32 cellular contexts compared by ENCODE assay signal in genomic region chr7:36758879-36759278, GRCh38. TPM values are rescaled to one million over a fixed set of nuclear protein-coding genes. Genes with fewer than 3 reads are reported as not detected.
"Had no signal": no experiment of that assay in that cellular context is flagged by ENCODE, and none has a peak within 500 bp of the region (broad histone marks: within the 10 kb centered on the region; RNA-seq: fewer than 3 reads in every experiment).

No MANE protein-coding gene starts in this region.

- FAIRE-seq: astrocyte had no signal

- H3K9me3 ChIP-seq: adrenal gland, body of pancreas, breast epithelium, MG63, Peyer's patch had no signal

- ATAC-seq: activated CD4-positive, alpha-beta T cell treated with anti-CD3 and anti-CD28 coated beads for 36 hours; activated CD4-positive, CD25-positive, alpha-beta regulatory T cell treated with anti-CD3 and anti-CD28 coated beads, Interleukin-2, amount 50 U/mL, for 24 hours; activated CD8-positive, alpha-beta T cell treated with anti-CD3 and anti-CD28 coated beads, Interleukin-2, amount 10 ng/mL, durations not matched to agents 7 days and 5 days; activated naive CD4-positive, alpha-beta T cell treated with anti-CD3 and anti-CD28 coated beads, Interleukin-2, amount 50 U/mL, for 72 hours; body of pancreas; PC-3; Right ventricle myocardium inferior had no signal

- DNase-seq: activated CD4-positive, alpha-beta T cell treated with anti-CD3 and anti-CD28 coated beads for 36 hours; activated CD4-positive, alpha-beta T cell treated with anti-CD3 and anti-CD28 coated beads, Interleukin-2, amount 10 ng/mL, durations not matched to agents 7 days and 5 days; activated CD4-positive, alpha-beta T cell treated with anti-CD3 and anti-CD28 coated beads, Interleukin-2, amount 50 U/mL, for 48 hours; activated CD8-positive, alpha-beta T cell treated with anti-CD3 and anti-CD28 coated beads, Interleukin-2, amount 10 ng/mL, durations not matched to agents 7 days and 5 days; activated gamma-delta T cell; activated naive CD4-positive, alpha-beta T cell treated with Interleukin-2 at 50 U/mL for 16 hours; activated T-cell treated with anti-CD3 and anti-CD28 coated beads, Interleukin-2, amount 50 U/mL, for 24 hours; adrenal gland; body of pancreas; Kasumi-1; KG1; MG63; NCI-H1105; NCI-H1417 treated with DMSO at 0.1 percent for 48 hours; NCI-H187 treated with DMSO at 0.1 percent for 48 hours; NCI-H2081; NCI-H446 treated with DMSO at 0.1 percent for 48 hours; NCI-H524; NK-92 treated with Interleukin-12 subunit alpha and Interleukin-12 subunit beta, amount 100 ng/mL, for 24 hours; PC-3; Peyer's patch; SIG-M5; SW 1271; T-helper 1 cell; T1000; WERI-Rb-1 had no signal

- H3K36me3 ChIP-seq: adrenal gland, breast epithelium, MG63, Peyer's patch, WERI-Rb-1 had no signal

- H3K4me3 ChIP-seq: adrenal gland, body of pancreas, breast epithelium, MG63, Peyer's patch had no signal

- H3K27me3 ChIP-seq: adrenal gland, body of pancreas, breast epithelium, MG63, Peyer's patch had no signal

- H3K4me1 ChIP-seq: adrenal gland, breast epithelium, Peyer's patch had no signal

- H3K27ac ChIP-seq: adrenal gland, body of pancreas, breast epithelium, Peyer's patch, RWPE1, WERI-Rb-1 had no signal

RNA-seq across cellular contexts. Expression of gene AOAH, which starts 34.6 kb away (rescaled TPM):
- total RNA-seq: astrocyte, PC-3 had no signal
